Comparison of ENCODE assay signal across 8 cellular contexts in genomic region chr11:62880803-62881578, GRCh38. TPM values are rescaled to one million over a fixed set of nuclear protein-coding genes. Genes with fewer than 3 reads are reported as not detected.
DNase-seq lines count a peak whose midpoint lies in the region; ATAC-seq lines count a peak whose summit lies in the region.

TSS of gene SLC3A2 (plus strand) at chr11:62880896. CDS start at chr11:62881024, 128 bp downstream.

- H3K27ac ChIP-seq in HUES48 (ENCODE audit: low read depth, low read length) (peak within 1 kb of the TSS; percentile 99), esophagus (ENCODE audit: low read depth in 2 of 2, low read length in 1 of 2) (peak within 1 kb of the TSS; percentile 98 to 100), muscle layer of duodenum (ENCODE audit: low read length) (peak within 1 kb of the TSS; percentile 99)

- WGBS in esophagus, 2 donors, result 0 to 1% methylated on average over 63 to 69 of the region's 69 CpGs

- H3K36me3 ChIP-seq in HUES48 (ENCODE audit: control insufficient read depth, insufficient read depth, low read length) (peaks cover 79% of the 10 kb centered on the region), esophagus (ENCODE audit: control insufficient read depth in 2 of 2, insufficient read depth in 2 of 2, low read length in 1 of 2) (peaks cover 14 to 28% of the 10 kb centered on the region in 2 donors), muscle layer of duodenum (ENCODE audit: control insufficient read depth in 1 of 2, insufficient read depth in 2 of 2, low read length in 2 of 2) (peaks cover 32 to 51% of the 10 kb centered on the region in 2 donors)

- peak; percentile 70 for ATAC-seq in GM21381 (IDR thresholded peaks at IDR 0.05; ENCODE audit: unreplicated experiment)

- H3K27me3 ChIP-seq in HUES48 (ENCODE audit: control insufficient read depth, insufficient read depth, low read length) (no peaks in the 10 kb centered on the region), esophagus (ENCODE audit: control insufficient read depth in 1 of 2, insufficient read depth in 2 of 2, low read length in 2 of 2) (no peaks in the 10 kb centered on the region), muscle layer of duodenum (ENCODE audit: low read depth, low read length) (no peaks in the 10 kb centered on the region)

- H3K9ac ChIP-seq in HUES48 (ENCODE audit: low read depth, low read length), result peak within 1 kb of the TSS; percentile 98

- H3K4me3 ChIP-seq in HUES48 (ENCODE audit: low read depth, low read length) (peak within 1 kb of the TSS; percentile 75), esophagus (ENCODE audit: low read depth in 1 of 2, low read length in 2 of 2) (peak within 1 kb of the TSS; percentile 80 to 96), muscle layer of duodenum (ENCODE audit: low read depth in 1 of 2, low read length in 2 of 2) (peak within 1 kb of the TSS; percentile 94 to 97)

- peaks cover 22% of the 10 kb centered on the region for H3K4me1 ChIP-seq in HUES48 (ENCODE audit: control insufficient read depth, insufficient read depth, low read length)
- peaks cover 2 to 7% of the 10 kb centered on the region in 2 donors for H3K4me1 ChIP-seq in esophagus (ENCODE audit: control insufficient read depth in 2 of 2, insufficient read depth in 2 of 2, low read length in 1 of 2)
- peaks cover 25 to 50% of the 10 kb centered on the region in 2 donors for H3K4me1 ChIP-seq in muscle layer of duodenum (ENCODE audit: control insufficient read depth in 1 of 2, insufficient read depth in 2 of 2, low read length in 2 of 2)

- H3K9me3 ChIP-seq in HUES48 (ENCODE audit: control insufficient read depth, insufficient read depth, low read length) (no peaks in the 10 kb centered on the region), esophagus (ENCODE audit: control insufficient read depth in 2 of 2, insufficient read depth in 1 of 2, low read depth in 1 of 2, low read length in 1 of 2) (no peaks in the 10 kb centered on the region), muscle layer of duodenum (ENCODE audit: control insufficient read depth in 1 of 2, low read length in 2 of 2) (no peaks in the 10 kb centered on the region)

- DNase-seq in DMS114 treated with DMSO at 0.1 percent for 48 hours (lab: John Stamatoyannopoulos, UW; ENCODE audit: unreplicated experiment), result peak; percentile 52
- peak; percentile 64 for DNase-seq in OCI-M2 (lab: John Stamatoyannopoulos, UW; ENCODE audit: unreplicated experiment)
- DNase-seq in activated T-cell treated with anti-CD3 and anti-CD28 coated beads, Interleukin-2, amount 50 U/mL, for 1 hour, result peak; percentile 89
- peak; percentile 77 to 80 for DNase-seq in stimulated activated CD8-positive, alpha-beta memory T cell treated with anti-CD3 and anti-CD28 coated beads, Interleukin-7, amount 100 ng/mL, for 48 hours (ENCODE audit: extremely low read depth in 1 of 2, low read depth in 1 of 2)

RNA-seq across cellular contexts. Expression of gene SLC3A2, which starts in this region (rescaled TPM):
- 100 to 1,000 TPM in 1 of 2 donors, 10 to 100 TPM in 1; 90.5 to 146 TPM for polyA plus RNA-seq in esophagus

Comparison
In these comparisons a context has a peak if more than half of its experiments do, and no peak if none do; other contexts are left out.
1. Peak in every context shown above with its lines: DNase-seq, ATAC-seq, H3K4me3 ChIP-seq and H3K27ac ChIP-seq.